ENCODE assay signal across 15 cellular contexts in genomic region chr5:173932695-173933139, GRCh38. TPM values are rescaled to one million over a fixed set of nuclear protein-coding genes. Genes with fewer than 3 reads are reported as not detected.
"Had no signal": no experiment of that assay in that cellular context is flagged by ENCODE, and none has a peak within 500 bp of the region (broad histone marks: within the 10 kb centered on the region; RNA-seq: fewer than 3 reads in every experiment).

No MANE protein-coding gene starts in this region.

- H3K4me3 ChIP-seq: spleen, tibial nerve, vagina had no signal

- H3K4me1 ChIP-seq: tibial nerve, vagina had no signal

- H3K9me3 ChIP-seq: spleen, tibial nerve, vagina had no signal

- H3K36me3 ChIP-seq: tibial nerve, vagina had no signal

- ATAC-seq: activated T-helper 17 cell treated with anti-CD3 and anti-CD28 coated beads, Interleukin-2, amount 50 U/mL, for 72 hours; effector memory CD8-positive, alpha-beta T cell; right cardiac atrium; stimulated activated memory B cell treated with anti-CD40 and anti-IgM and Interleukin-4, amounts not matched to agents 10 μg/mL and 1 μg/mL and 100 μg/mL, for 72 hours had no signal

- H3K27me3 ChIP-seq: spleen, tibial nerve, vagina had no signal

- H3K27ac ChIP-seq: spleen, tibial nerve, vagina had no signal

- DNase-seq: activated CD4-positive, alpha-beta T cell treated with anti-CD3 and anti-CD28 coated beads, Interleukin-2, amount 50 U/mL, for 1 hour; activated naive CD4-positive, alpha-beta T cell treated with anti-CD3 and anti-CD28 coated beads, Interleukin-2, amount 10 ng/mL, durations not matched to agents 7 days and 5 days; activated T-cell treated with anti-CD3 and anti-CD28 coated beads for 4 hours; effector memory CD8-positive, alpha-beta T cell; hypothalamus; right cardiac atrium; spleen; stimulated activated CD4-positive, alpha-beta T cell treated with anti-CD3 and anti-CD28 coated beads, Interleukin-1b, Interleukin-23, amount 100 ng/mL, for 48 hours had no signal

RNA-seq across cellular contexts. Expression of gene C5orf47, which starts 56.3 kb away (rescaled TPM):
- total RNA-seq: activated CD8-positive, alpha-beta memory T cell treated with anti-CD3 and anti-CD28 coated beads for 36 hours; activated T-helper 17 cell treated with anti-CD3 and anti-CD28 coated beads, Interleukin-2, amount 50 U/mL, for 72 hours; epithelial cell of proximal tubule; T-helper 2 cell treated with Interferon-gamma antibody and Interleukin-4, amounts not matched to agents 100 ng/mL and 5 ng/mL, for 36 hours; tibial nerve; vagina had no signal
- polyA plus RNA-seq: spleen had no signal
